ENCODE assay signal across 10 cellular contexts in genomic region chr3:153165211-153165815, GRCh38. TPM values are rescaled to one million over a fixed set of nuclear protein-coding genes. Genes with fewer than 3 reads are reported as not detected.
DNase-seq lines count a peak whose midpoint lies in the region; ATAC-seq, FAIRE-seq and TF ChIP-seq lines count a peak whose summit lies in the region.
"Had no signal": no experiment of that assay in that cellular context is flagged by ENCODE, and none has a peak within 500 bp of the region (broad histone marks: within the 10 kb centered on the region; RNA-seq: fewer than 3 reads in every experiment).

No MANE protein-coding gene starts in this region.

- H3K27ac ChIP-seq in OCI-LY7 (ENCODE audit: low read depth, low read length, poor library complexity, severe bottlenecking) (no peak overlapping the region), endothelial cell of umbilical vein (ENCODE audit: insufficient read depth, low read depth, low read length) (peak overlapping the region; percentile 67)
- H3K27ac ChIP-seq: Peyer's patch had no signal

- H3K9me3 ChIP-seq in OCI-LY7 (ENCODE audit: low read length) (no peaks in the 10 kb centered on the region), endothelial cell of umbilical vein (replicated peaks; ENCODE audit: control insufficient read depth, insufficient read depth, low read length) (no peaks in the 10 kb centered on the region)
- H3K9me3 ChIP-seq: Peyer's patch had no signal

- TF ChIP-seq POLR2A in endothelial cell of umbilical vein (IDR thresholded peaks at IDR 0.05; ENCODE audit: low read depth, low read length), result no peak

- H3K4me3 ChIP-seq in OCI-LY7 (ENCODE audit: low read depth, low read length, poor library complexity, severe bottlenecking) (peak overlapping the region; percentile 87), endothelial cell of umbilical vein (replicated peaks in 1 of 3; ENCODE audit: insufficient read depth in 1 of 3, low read depth in 1 of 3, low read length in 3 of 3) (peak overlapping the region; percentile 26 to 98 (median 77)), skeletal muscle cell (ENCODE audit: low read depth, low read length) (peak overlapping the region; percentile 78)

- H3K4me2 ChIP-seq in OCI-LY7 (ENCODE audit: low read length), result peak overlapping the region; percentile 81
- H3K4me2 ChIP-seq in endothelial cell of umbilical vein (ENCODE audit: insufficient read depth, low read length), result peak overlapping the region; percentile 97

- H2AFZ ChIP-seq in OCI-LY7 (ENCODE audit: low read length) (no peak overlapping the region), endothelial cell of umbilical vein (ENCODE audit: low read depth, low read length) (no peak overlapping the region)

- no peaks in the 10 kb centered on the region for H3K9me2 ChIP-seq in OCI-LY7 (ENCODE audit: insufficient read depth, low read length)

- H3K4me1 ChIP-seq in OCI-LY7 (ENCODE audit: insufficient read depth, low read length, poor library complexity, severe bottlenecking) (peaks cover 27% of the 10 kb centered on the region), endothelial cell of umbilical vein (ENCODE audit: control insufficient read depth, extremely low read depth, insufficient read depth, low read length) (peaks cover 26% of the 10 kb centered on the region)

- H3K9ac ChIP-seq in endothelial cell of umbilical vein (replicated peaks; ENCODE audit: extremely low read depth, insufficient read depth, low read length), result peak overlapping the region; percentile 85

- ATAC-seq in HG03520 (IDR thresholded peaks at IDR 0.05; ENCODE audit: unreplicated experiment) (no peak), HG02981 (IDR thresholded peaks at IDR 0.05; ENCODE audit: unreplicated experiment) (no peak)

- intact Hi-C loops in OCI-LY7 (cut with micrococcal nuclease; ENCODE audit: unreplicated experiment), result no loop called here
- intact Hi-C loops in endothelial cell of umbilical vein (cut with micrococcal nuclease), result loop anchor here (1.0 to 10.0 kb wide), 9 partner anchors 56 to 805 kb away; no protein-coding TSS in a partner anchor

- H4K20me1 ChIP-seq in OCI-LY7 (ENCODE audit: insufficient read depth, low read length) (peaks cover 37% of the 10 kb centered on the region), endothelial cell of umbilical vein (replicated peaks; ENCODE audit: control insufficient read depth, extremely low read depth, insufficient read depth, low read length) (peaks cover 7% of the 10 kb centered on the region)

- CTCF ChIA-PET in OCI-LY7 (lab: Charles Lee; ENCODE audit: unreplicated experiment), result no interaction called here
- CTCF ChIA-PET in endothelial cell of umbilical vein (lab: Charles Lee), result interaction anchor here (0.6 to 10.6 kb wide), 27 partner anchors 24 to 805 kb away, joined by 3 to 203 read pairs (median 4); no protein-coding TSS in a partner anchor

- H3K27me3 ChIP-seq in endothelial cell of umbilical vein (ENCODE audit: control insufficient read depth in 2 of 2, insufficient read depth in 2 of 2, low read length in 2 of 2), result no peaks in the 10 kb centered on the region
- H3K27me3 ChIP-seq: Peyer's patch had no signal

- dilution Hi-C loops in endothelial cell of umbilical vein (cut with MboI; ENCODE audit: extremely low pct_ligation_motif_present, low sequenced_read_pairs), result no loop called here

- FAIRE-seq in endothelial cell of umbilical vein (lab: Jason Lieb, UNC), result no peak
- FAIRE-seq: A204.1 had no signal

- peaks cover 52% of the 10 kb centered on the region for H3K79me2 ChIP-seq in OCI-LY7 (ENCODE audit: insufficient read depth, low read depth, low read length)
- peaks cover 70% of the 10 kb centered on the region for H3K79me2 ChIP-seq in endothelial cell of umbilical vein (ENCODE audit: control insufficient read depth, insufficient read depth, low read length)

- TF ChIP-seq CTCF in OCI-LY7 (conservative IDR thresholded peaks at IDR 0.05; ENCODE audit: low read length), result peak; percentile 74
- TF ChIP-seq CTCF in endothelial cell of umbilical vein (IDR thresholded peaks at IDR 0.05; ENCODE audit: extremely low read depth in 1 of 2, insufficient read depth in 1 of 2, low read depth in 1 of 2, low read length in 2 of 2), result peak; percentile 9 to 10

- POLR2A ChIA-PET in OCI-LY7 (lab: Charles Lee) (interaction anchor here (1.4 kb wide), 1 partner anchor 35 kb away, joined by 3 read pairs; no protein-coding TSS in a partner anchor), endothelial cell of umbilical vein (lab: Charles Lee) (no interaction called here)

- no TSS peak for BruUV-seq in OCI-LY7 (replicated peaks; lab: Mats Ljungman, UMichigan)
- no TSS peak for BruUV-seq in endothelial cell of umbilical vein (replicated peaks; lab: Mats Ljungman, UMichigan)

- H3K9me1 ChIP-seq in endothelial cell of umbilical vein (replicated peaks; ENCODE audit: control insufficient read depth, extremely low read depth, insufficient read depth, low read length), result no peaks in the 10 kb centered on the region

- H3K36me3 ChIP-seq in OCI-LY7 (ENCODE audit: insufficient read depth, low read length) (peaks cover 24% of the 10 kb centered on the region), endothelial cell of umbilical vein (ENCODE audit: control insufficient read depth in 2 of 2, extremely low read depth in 1 of 2, insufficient read depth in 2 of 2, low read length in 2 of 2) (peaks cover 0 to 3% of the 10 kb centered on the region in 2 experiments)
- H3K36me3 ChIP-seq: Peyer's patch had no signal

- DNase-seq in NCI-H1105 treated with DMSO at 0.1 percent for 48 hours (lab: John Stamatoyannopoulos, UW) (peak; percentile 20), NCI-H1105 (lab: John Stamatoyannopoulos, UW) (no peak), OCI-LY7 (ENCODE audit: low spot score) (peak; percentile 26), endothelial cell of umbilical vein (ENCODE audit: low read depth, low spot score) (peak; percentile 80), skeletal muscle cell (ENCODE audit: low read depth) (no peak)
- no peak for DNase-seq in stimulated activated CD4-positive, alpha-beta T cell treated with anti-CD3 and anti-CD28 coated beads, Interleukin-12 subunit alpha, Interleukin-12 subunit beta, amount 100 ng/mL, for 4 hours
- DNase-seq: Peyer's patch had no signal

TF ChIP-seq in endothelial cell of umbilical vein, 7 proteins besides CTCF, POLR2A, EP300 and RAD21:
- no peak for TF ChIP-seq MYC (IDR thresholded peaks at IDR 0.05; ENCODE audit: low read depth, low read length)
- TF ChIP-seq, protein P1, sequence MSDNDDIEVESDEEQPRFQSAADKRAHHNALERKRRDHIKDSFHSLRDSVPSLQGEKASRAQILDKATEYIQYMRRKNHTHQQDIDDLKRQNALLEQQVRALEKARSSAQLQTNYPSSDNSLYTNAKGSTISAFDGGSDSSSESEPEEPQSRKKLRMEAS (IDR thresholded peaks at IDR 0.05; ENCODE audit: insufficient read depth, insufficient read length), result no peak
- TF ChIP-seq GATA2 (IDR thresholded peaks at IDR 0.05; ENCODE audit: insufficient read depth, insufficient read length, low read depth, low read length), result no peak
- TF ChIP-seq JUN (IDR thresholded peaks at IDR 0.05; ENCODE audit: borderline replicate concordance, insufficient read depth, insufficient read length, low read depth), result no peak
- no peak for TF ChIP-seq FOS (IDR thresholded peaks at IDR 0.05; ENCODE audit: borderline replicate concordance, insufficient read depth, low read length)
- no peak for TF ChIP-seq EZH2 (IDR thresholded peaks at IDR 0.05; ENCODE audit: borderline replicate concordance, low read depth, low read length, severe bottlenecking)
- no peak for TF ChIP-seq POLR2AphosphoS5 (IDR thresholded peaks at IDR 0.05; ENCODE audit: insufficient read depth, low read depth, low read length)

RNA-seq across cellular contexts. Expression of gene RAP2B, which starts 3.3 kb away (rescaled TPM):
- 11.3 and 12.2 TPM in 2 replicates for total RNA-seq in OCI-LY7 (2014; rRNA removed; shearing (Covaris generic))
- total RNA-seq in OCI-LY7 (2022) (15.1 and 16.3 TPM in 2 replicates), endothelial cell of umbilical vein (26.6 and 27.5 TPM in 2 replicates)
- polyA plus RNA-seq in endothelial cell of umbilical vein, result 7.9 and 8.3 TPM in 2 replicates
- polyA plus RNA-seq in endothelial cell of umbilical vein (2011; cell fraction: cytosol; rRNA removed), result 7.5 and 9.5 TPM in 2 replicates
- 4.9 and 6.5 TPM in 2 replicates for polyA plus RNA-seq in endothelial cell of umbilical vein (2011; cell fraction: nucleus; rRNA removed)
- polyA plus RNA-seq in endothelial cell of umbilical vein (2012), result 9.3 and 12.6 TPM in 2 replicates
- polyA minus RNA-seq in endothelial cell of umbilical vein, result 14.4 and 19.7 TPM in 2 replicates
- polyA minus RNA-seq in endothelial cell of umbilical vein (2011; cell fraction: cytosol; rRNA and poly(A)+ RNA removed), result 10.9 TPM
- polyA minus RNA-seq in endothelial cell of umbilical vein (2011; cell fraction: nucleus; rRNA and poly(A)+ RNA removed), result 13.2 and 14.2 TPM in 2 replicates

Comparison
In these comparisons a context has a peak if more than half of its experiments do, and no peak if none do; other contexts are left out.
1. DNase-seq: peak in NCI-H1105 treated with DMSO at 0.1 percent for 48 hours (single experiment), OCI-LY7 (single experiment) and endothelial cell of umbilical vein (single experiment); none in NCI-H1105 (single experiment), skeletal muscle cell (single experiment) and stimulated activated CD4-positive, alpha-beta T cell treated with anti-CD3 and anti-CD28 coated beads, Interleukin-12 subunit alpha, Interleukin-12 subunit beta, amount 100 ng/mL, for 4 hours (single experiment).
2. Peak in every context shown above with its lines, with median percentiles within 50 percentile points of each other: H3K4me3 ChIP-seq.